In genomic region chr2:196481323-196481695, GRCh38 we compare ENCODE assay signal across 12 cellular contexts.
DNase-seq lines count a peak whose midpoint lies in the region; TF ChIP-seq lines count a peak whose summit lies in the region.
"Had no signal": no experiment of that assay in that cellular context is flagged by ENCODE, and none has a peak within 500 bp of the region (broad histone marks: within the 10 kb centered on the region; RNA-seq: fewer than 3 reads in every experiment).

No MANE protein-coding gene starts in this region.

- H3K36me3 ChIP-seq in GM23248 (ENCODE audit: low read depth) (no peaks in the 10 kb centered on the region), adipocyte (ENCODE audit: control insufficient read depth, insufficient read depth, low read length, severe bottlenecking) (no peaks in the 10 kb centered on the region)
- H3K36me3 ChIP-seq: cardiac muscle cell, Peyer's patch had no signal

- peak overlapping the region; percentile 68 for H3K9ac ChIP-seq in GM23248
- H3K9ac ChIP-seq in adipocyte (ENCODE audit: low read length) = no peak overlapping the region

- POLR2A ChIA-PET in RWPE1 (lab: Yijun Ruan, JAX; ENCODE audit: low non-redundant PET) = no interaction called here

- WGBS in GM23248 (ENCODE audit: low coverage in 1 of 2, low lambda C conversion rate in 2 of 2, missing lambda C conversion rate in 2 of 2), 2 experiments = 25 to 28% methylated on average over 3 of the region's 3 CpGs

- H3K4me1 ChIP-seq in GM23248 (ENCODE audit: insufficient read depth) = peaks cover 44% of the 10 kb centered on the region
- H3K4me1 ChIP-seq in adipocyte (ENCODE audit: control insufficient read depth, insufficient read depth, low read length) = peaks cover 57% of the 10 kb centered on the region
- H3K4me1 ChIP-seq: Peyer's patch had no signal

- H4K20me1 ChIP-seq in GM23248 (ENCODE audit: insufficient read depth) = no peaks in the 10 kb centered on the region

- H2AFZ ChIP-seq in GM23248 = no peak overlapping the region

- TF ChIP-seq CTCF in AG10803 (conservative IDR thresholded peaks at IDR 0.05; ENCODE audit: low read length) (no peak), RWPE1 (conservative IDR thresholded peaks at IDR 0.05; ENCODE audit: low read depth) (no peak)

- peak overlapping the region; percentile 50 for H3K4me2 ChIP-seq in GM23248 (ENCODE audit: unreplicated experiment)

- peaks cover 39% of the 10 kb centered on the region for H3F3A ChIP-seq in GM23248 (ENCODE audit: insufficient read depth)

- no peaks in the 10 kb centered on the region for H3K9me3 ChIP-seq in GM23248 (ENCODE audit: low read depth)
- no peaks in the 10 kb centered on the region for H3K9me3 ChIP-seq in adipocyte (ENCODE audit: control insufficient read depth, low read length)
- H3K9me3 ChIP-seq: Peyer's patch had no signal

- in situ Hi-C loops in GM23248 (cut with MboI) = no loop called here

- H3K9me2 ChIP-seq in GM23248 (ENCODE audit: insufficient read depth) = no peaks in the 10 kb centered on the region

- H3K27me3 ChIP-seq in GM23248 (replicated peaks; ENCODE audit: insufficient read depth) = no peaks in the 10 kb centered on the region
- no peaks in the 10 kb centered on the region for H3K27me3 ChIP-seq in adipocyte (replicated peaks; ENCODE audit: control insufficient read depth, insufficient read depth, low read length)
- H3K27me3 ChIP-seq: cardiac muscle cell, Peyer's patch had no signal

- no peaks in the 10 kb centered on the region for H3K79me2 ChIP-seq in GM23248 (ENCODE audit: insufficient read depth)

- H3K4me3 ChIP-seq in AG10803 (ENCODE audit: low read length) (no peak overlapping the region), GM23248 (peak overlapping the region; percentile 19; the same call in 1 of the 2 replicates), adipocyte (ENCODE audit: low read length) (peak overlapping the region; percentile 42)
- H3K4me3 ChIP-seq: cardiac muscle cell, Peyer's patch had no signal

- DNase-seq in AG10803 (ENCODE audit: low read depth) = peak; percentile 92
- peak; percentile 95 for DNase-seq in GM23248
- DNase-seq in adipocyte (ENCODE audit: low read depth) = peak; percentile 98
- peak; percentile 39 for DNase-seq in hepatic stellate cell (ENCODE audit: low spot score)
- no peak for DNase-seq in GOT3 (lab: John Stamatoyannopoulos, UW)
- DNase-seq in A172 (ENCODE audit: low spot score) = no peak
- DNase-seq in RWPE1 (ENCODE audit: low spot score) = no peak
- DNase-seq in activated T-cell treated with anti-CD3 and anti-CD28 coated beads for 4 hours = no peak
- DNase-seq: midbrain, Peyer's patch, T-helper 2 cell had no signal

- CTCF ChIA-PET in RWPE1 (lab: Yijun Ruan, JAX) = interaction anchor here (0.9 kb wide), 1 partner anchor 31 kb away, joined by 3 read pairs; no protein-coding TSS in a partner anchor

- H3K27ac ChIP-seq in GM23248 (peak overlapping the region; percentile 90), RWPE1 (no peak overlapping the region)
- H3K27ac ChIP-seq: cardiac muscle cell, Peyer's patch had no signal

Comparison
In these comparisons a context has a peak if more than half of its experiments do, and no peak if none do; other contexts are left out.
1. DNase-seq: peak in AG10803 (single experiment), GM23248 (single experiment), adipocyte (single experiment) and hepatic stellate cell (single experiment); none in GOT3 (single experiment), A172 (single experiment), RWPE1 (single experiment) and activated T-cell treated with anti-CD3 and anti-CD28 coated beads for 4 hours (single experiment).